ENCODE assay signal across 3 cellular contexts in the genomic region with DNA sequence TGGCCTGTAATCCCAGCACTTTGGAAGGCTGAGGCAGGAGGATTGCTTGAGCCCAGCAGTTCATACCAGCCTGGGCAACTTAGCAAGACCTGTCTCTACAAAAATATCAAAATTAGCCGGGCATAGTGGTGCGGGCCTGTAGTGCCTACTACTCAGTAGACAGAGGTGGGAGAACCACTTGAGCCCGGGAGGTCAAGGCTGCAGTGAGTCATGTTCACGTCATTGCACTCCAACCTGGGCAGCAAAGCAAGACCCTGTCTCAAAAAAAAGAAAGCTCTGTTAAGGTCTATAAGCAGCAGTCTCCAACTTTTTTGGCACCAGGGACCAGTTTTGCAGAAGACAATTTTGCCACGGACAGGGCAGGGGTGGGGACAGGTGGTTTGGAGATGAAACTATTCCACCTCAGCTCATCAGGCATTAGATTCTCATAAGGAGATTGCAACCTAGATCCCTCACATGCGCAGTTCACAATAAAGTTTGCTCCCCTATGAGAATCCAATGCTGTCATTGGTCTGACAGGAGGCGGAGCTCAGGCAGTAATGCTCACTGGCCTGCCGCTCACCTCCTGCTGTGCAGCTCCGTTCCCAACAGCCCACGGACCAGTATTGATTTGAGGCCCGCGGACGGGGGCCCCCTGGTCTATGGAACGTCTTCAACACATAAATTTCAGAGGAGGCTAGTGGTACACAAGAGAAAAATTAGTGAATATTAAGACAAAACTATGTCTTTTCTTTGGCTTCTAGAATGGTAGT.
TF ChIP-seq lines count a peak whose summit lies in the region.

No MANE protein-coding gene starts in this region.

TF ChIP-seq in GM12891, 5 proteins besides CTCF, POLR2A, EP300 and RAD21:
- TF ChIP-seq SPI1 (IDR thresholded peaks at IDR 0.05; ENCODE audit: low read depth, low read length) (no peak), POLR2AphosphoS5 (IDR thresholded peaks at IDR 0.05; ENCODE audit: low read depth, low read length) (peak; percentile 29; the same call in 1 of the 2 replicates), PAX5 (IDR thresholded peaks at IDR 0.05; ENCODE audit: insufficient read depth, low read length, severe bottlenecking) (no peak)

TF ChIP-seq in WTC11, 78 proteins besides CTCF, POLR2A, EP300 and RAD21 (continues in another document):
- TF ChIP-seq TCF7 (CRISPR knock-in tag; IDR thresholded peaks at IDR 0.05; ENCODE audit: low read depth) (no peak), GTF2I (CRISPR knock-in tag; conservative IDR thresholded peaks at IDR 0.05) (no peak), ZNF416 (CRISPR knock-in tag; IDR thresholded peaks at IDR 0.05) (no peak), CBFB (CRISPR knock-in tag; IDR thresholded peaks at IDR 0.05; ENCODE audit: low read depth) (no peak)
- TF ChIP-seq, protein P1, sequence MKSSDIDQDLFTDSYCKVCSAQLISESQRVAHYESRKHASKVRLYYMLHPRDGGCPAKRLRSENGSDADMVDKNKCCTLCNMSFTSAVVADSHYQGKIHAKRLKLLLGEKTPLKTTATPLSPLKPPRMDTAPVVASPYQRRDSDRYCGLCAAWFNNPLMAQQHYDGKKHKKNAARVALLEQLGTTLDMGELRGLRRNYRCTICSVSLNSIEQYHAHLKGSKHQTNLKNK (CRISPR knock-in tag; IDR thresholded peaks at IDR 0.05), result no peak
- TF ChIP-seq, protein P2, sequence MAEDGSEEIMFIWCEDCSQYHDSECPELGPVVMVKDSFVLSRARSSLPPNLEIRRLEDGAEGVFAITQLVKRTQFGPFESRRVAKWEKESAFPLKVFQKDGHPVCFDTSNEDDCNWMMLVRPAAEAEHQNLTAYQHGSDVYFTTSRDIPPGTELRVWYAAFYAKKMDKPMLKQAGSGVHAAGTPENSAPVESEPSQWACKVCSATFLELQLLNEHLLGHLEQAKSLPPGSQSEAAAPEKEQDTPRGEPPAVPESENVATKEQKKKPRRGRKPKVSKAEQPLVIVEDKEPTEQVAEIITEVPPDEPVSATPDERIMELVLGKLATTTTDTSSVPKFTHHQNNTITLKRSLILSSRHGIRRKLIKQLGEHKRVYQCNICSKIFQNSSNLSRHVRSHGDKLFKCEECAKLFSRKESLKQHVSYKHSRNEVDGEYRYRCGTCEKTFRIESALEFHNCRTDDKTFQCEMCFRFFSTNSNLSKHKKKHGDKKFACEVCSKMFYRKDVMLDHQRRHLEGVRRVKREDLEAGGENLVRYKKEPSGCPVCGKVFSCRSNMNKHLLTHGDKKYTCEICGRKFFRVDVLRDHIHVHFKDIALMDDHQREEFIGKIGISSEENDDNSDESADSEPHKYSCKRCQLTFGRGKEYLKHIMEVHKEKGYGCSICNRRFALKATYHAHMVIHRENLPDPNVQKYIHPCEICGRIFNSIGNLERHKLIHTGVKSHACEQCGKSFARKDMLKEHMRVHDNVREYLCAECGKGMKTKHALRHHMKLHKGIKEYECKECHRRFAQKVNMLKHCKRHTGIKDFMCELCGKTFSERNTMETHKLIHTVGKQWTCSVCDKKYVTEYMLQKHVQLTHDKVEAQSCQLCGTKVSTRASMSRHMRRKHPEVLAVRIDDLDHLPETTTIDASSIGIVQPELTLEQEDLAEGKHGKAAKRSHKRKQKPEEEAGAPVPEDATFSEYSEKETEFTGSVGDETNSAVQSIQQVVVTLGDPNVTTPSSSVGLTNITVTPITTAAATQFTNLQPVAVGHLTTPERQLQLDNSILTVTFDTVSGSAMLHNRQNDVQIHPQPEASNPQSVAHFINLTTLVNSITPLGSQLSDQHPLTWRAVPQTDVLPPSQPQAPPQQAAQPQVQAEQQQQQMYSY (CRISPR knock-in tag; IDR thresholded peaks at IDR 0.05), result no peak
- TF ChIP-seq, protein P3, sequence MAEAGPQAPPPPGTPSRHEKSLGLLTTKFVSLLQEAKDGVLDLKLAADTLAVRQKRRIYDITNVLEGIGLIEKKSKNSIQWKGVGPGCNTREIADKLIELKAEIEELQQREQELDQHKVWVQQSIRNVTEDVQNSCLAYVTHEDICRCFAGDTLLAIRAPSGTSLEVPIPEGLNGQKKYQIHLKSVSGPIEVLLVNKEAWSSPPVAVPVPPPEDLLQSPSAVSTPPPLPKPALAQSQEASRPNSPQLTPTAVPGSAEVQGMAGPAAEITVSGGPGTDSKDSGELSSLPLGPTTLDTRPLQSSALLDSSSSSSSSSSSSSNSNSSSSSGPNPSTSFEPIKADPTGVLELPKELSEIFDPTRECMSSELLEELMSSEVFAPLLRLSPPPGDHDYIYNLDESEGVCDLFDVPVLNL (CRISPR knock-in tag; IDR thresholded peaks at IDR 0.05; ENCODE audit: borderline replicate concordance, low read depth), result no peak
- TF ChIP-seq, protein P4, sequence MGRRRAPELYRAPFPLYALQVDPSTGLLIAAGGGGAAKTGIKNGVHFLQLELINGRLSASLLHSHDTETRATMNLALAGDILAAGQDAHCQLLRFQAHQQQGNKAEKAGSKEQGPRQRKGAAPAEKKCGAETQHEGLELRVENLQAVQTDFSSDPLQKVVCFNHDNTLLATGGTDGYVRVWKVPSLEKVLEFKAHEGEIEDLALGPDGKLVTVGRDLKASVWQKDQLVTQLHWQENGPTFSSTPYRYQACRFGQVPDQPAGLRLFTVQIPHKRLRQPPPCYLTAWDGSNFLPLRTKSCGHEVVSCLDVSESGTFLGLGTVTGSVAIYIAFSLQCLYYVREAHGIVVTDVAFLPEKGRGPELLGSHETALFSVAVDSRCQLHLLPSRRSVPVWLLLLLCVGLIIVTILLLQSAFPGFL (CRISPR knock-in tag; IDR thresholded peaks at IDR 0.05; ENCODE audit: borderline replicate concordance), result no peak
- TF ChIP-seq, protein P5, sequence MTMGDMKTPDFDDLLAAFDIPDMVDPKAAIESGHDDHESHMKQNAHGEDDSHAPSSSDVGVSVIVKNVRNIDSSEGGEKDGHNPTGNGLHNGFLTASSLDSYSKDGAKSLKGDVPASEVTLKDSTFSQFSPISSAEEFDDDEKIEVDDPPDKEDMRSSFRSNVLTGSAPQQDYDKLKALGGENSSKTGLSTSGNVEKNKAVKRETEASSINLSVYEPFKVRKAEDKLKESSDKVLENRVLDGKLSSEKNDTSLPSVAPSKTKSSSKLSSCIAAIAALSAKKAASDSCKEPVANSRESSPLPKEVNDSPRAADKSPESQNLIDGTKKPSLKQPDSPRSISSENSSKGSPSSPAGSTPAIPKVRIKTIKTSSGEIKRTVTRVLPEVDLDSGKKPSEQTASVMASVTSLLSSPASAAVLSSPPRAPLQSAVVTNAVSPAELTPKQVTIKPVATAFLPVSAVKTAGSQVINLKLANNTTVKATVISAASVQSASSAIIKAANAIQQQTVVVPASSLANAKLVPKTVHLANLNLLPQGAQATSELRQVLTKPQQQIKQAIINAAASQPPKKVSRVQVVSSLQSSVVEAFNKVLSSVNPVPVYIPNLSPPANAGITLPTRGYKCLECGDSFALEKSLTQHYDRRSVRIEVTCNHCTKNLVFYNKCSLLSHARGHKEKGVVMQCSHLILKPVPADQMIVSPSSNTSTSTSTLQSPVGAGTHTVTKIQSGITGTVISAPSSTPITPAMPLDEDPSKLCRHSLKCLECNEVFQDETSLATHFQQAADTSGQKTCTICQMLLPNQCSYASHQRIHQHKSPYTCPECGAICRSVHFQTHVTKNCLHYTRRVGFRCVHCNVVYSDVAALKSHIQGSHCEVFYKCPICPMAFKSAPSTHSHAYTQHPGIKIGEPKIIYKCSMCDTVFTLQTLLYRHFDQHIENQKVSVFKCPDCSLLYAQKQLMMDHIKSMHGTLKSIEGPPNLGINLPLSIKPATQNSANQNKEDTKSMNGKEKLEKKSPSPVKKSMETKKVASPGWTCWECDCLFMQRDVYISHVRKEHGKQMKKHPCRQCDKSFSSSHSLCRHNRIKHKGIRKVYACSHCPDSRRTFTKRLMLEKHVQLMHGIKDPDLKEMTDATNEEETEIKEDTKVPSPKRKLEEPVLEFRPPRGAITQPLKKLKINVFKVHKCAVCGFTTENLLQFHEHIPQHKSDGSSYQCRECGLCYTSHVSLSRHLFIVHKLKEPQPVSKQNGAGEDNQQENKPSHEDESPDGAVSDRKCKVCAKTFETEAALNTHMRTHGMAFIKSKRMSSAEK (CRISPR knock-in tag; IDR thresholded peaks at IDR 0.05; ENCODE audit: borderline replicate concordance), result no peak

TF ChIP-seq in HepG2, 621 proteins besides CTCF, POLR2A, EP300 and RAD21:
- TF ChIP-seq MEF2D (CRISPR knock-in tag; IDR thresholded peaks at IDR 0.05) (no peak), ZNF256 (CRISPR knock-in tag; conservative IDR thresholded peaks at IDR 0.05) (no peak), ARNTL (CRISPR knock-in tag; IDR thresholded peaks at IDR 0.05) (no peak), CCDC6 (CRISPR knock-in tag; IDR thresholded peaks at IDR 0.05) (no peak), ZNF747 (CRISPR knock-in tag; IDR thresholded peaks at IDR 0.05; ENCODE audit: borderline replicate concordance) (no peak), KLF6 (CRISPR knock-in tag; IDR thresholded peaks at IDR 0.05) (no peak), ZBTB7B (CRISPR knock-in tag; IDR thresholded peaks at IDR 0.05) (no peak), IKZF1 (IDR thresholded peaks at IDR 0.05) (no peak), ZNF121 (CRISPR knock-in tag; IDR thresholded peaks at IDR 0.05) (peak; percentile 54; the same call in 1 of the 2 replicates), ZC3H4 (CRISPR knock-in tag; IDR thresholded peaks at IDR 0.05; ENCODE audit: borderline replicate concordance) (no peak), MBNL3 (CRISPR knock-in tag; conservative IDR thresholded peaks at IDR 0.05) (no peak), RCOR2 (CRISPR knock-in tag; IDR thresholded peaks at IDR 0.05) (no peak), FOSL2 (CRISPR knock-in tag; IDR thresholded peaks at IDR 0.05) (0 out of 2 replicates have a peak, but pooled peaks have one; percentile 26), NCOA5 (CRISPR knock-in tag; IDR thresholded peaks at IDR 0.05) (no peak), ZNF331 (CRISPR knock-in tag; IDR thresholded peaks at IDR 0.05) (no peak), CEBPG (CRISPR knock-in tag; IDR thresholded peaks at IDR 0.05) (no peak), ZNF441 (CRISPR knock-in tag; IDR thresholded peaks at IDR 0.05; ENCODE audit: borderline replicate concordance) (no peak), ESRRA (CRISPR knock-in tag; IDR thresholded peaks at IDR 0.05; ENCODE audit: low read depth) (no peak)
- TF ChIP-seq, protein P6, sequence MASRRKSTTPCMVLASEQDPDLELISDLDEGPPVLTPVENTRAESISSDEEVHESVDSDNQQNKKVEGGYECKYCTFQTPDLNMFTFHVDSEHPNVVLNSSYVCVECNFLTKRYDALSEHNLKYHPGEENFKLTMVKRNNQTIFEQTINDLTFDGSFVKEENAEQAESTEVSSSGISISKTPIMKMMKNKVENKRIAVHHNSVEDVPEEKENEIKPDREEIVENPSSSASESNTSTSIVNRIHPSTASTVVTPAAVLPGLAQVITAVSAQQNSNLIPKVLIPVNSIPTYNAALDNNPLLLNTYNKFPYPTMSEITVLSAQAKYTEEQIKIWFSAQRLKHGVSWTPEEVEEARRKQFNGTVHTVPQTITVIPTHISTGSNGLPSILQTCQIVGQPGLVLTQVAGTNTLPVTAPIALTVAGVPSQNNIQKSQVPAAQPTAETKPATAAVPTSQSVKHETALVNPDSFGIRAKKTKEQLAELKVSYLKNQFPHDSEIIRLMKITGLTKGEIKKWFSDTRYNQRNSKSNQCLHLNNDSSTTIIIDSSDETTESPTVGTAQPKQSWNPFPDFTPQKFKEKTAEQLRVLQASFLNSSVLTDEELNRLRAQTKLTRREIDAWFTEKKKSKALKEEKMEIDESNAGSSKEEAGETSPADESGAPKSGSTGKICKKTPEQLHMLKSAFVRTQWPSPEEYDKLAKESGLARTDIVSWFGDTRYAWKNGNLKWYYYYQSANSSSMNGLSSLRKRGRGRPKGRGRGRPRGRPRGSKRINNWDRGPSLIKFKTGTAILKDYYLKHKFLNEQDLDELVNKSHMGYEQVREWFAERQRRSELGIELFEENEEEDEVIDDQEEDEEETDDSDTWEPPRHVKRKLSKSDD (CRISPR knock-in tag; IDR thresholded peaks at IDR 0.05; ENCODE audit: low read depth), result no peak
- TF ChIP-seq, protein P7, sequence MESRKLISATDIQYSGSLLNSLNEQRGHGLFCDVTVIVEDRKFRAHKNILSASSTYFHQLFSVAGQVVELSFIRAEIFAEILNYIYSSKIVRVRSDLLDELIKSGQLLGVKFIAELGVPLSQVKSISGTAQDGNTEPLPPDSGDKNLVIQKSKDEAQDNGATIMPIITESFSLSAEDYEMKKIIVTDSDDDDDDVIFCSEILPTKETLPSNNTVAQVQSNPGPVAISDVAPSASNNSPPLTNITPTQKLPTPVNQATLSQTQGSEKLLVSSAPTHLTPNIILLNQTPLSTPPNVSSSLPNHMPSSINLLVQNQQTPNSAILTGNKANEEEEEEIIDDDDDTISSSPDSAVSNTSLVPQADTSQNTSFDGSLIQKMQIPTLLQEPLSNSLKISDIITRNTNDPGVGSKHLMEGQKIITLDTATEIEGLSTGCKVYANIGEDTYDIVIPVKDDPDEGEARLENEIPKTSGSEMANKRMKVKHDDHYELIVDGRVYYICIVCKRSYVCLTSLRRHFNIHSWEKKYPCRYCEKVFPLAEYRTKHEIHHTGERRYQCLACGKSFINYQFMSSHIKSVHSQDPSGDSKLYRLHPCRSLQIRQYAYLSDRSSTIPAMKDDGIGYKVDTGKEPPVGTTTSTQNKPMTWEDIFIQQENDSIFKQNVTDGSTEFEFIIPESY (CRISPR knock-in tag; IDR thresholded peaks at IDR 0.05), result peak; percentile 32; the same call in 1 of the 2 replicates
TF ChIP-seq in HepG2: peak in this region for 3.
